In the genomic region with DNA sequence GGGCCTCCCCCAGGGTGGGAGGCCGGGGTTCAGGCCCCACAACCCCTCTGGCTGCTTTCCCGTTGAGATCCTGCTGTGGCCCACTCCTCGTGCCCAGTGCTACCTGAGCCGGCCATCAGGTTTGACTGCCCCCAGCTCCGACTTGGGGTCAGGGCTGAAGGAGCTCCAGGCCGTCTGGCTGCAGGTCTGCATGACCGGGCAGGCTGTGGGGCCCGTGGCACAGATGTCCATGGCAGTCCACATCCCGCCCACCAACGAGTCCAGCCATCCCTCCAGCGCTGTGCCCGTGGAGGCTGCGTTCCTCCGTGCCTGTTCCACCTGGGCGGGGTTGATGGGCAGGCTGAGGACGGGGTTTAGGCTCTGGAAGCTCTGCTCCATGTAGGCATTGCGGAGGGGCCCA, we compare ENCODE assay signal across 36 cellular contexts.
"Had no signal": no experiment of that assay in that cellular context is flagged by ENCODE, and none has a peak within 500 bp of the region (broad histone marks: within the 10 kb centered on the region; RNA-seq: fewer than 3 reads in every experiment).

No MANE protein-coding gene starts in this region.

- H3K4me1 ChIP-seq: adrenal gland, body of pancreas, breast epithelium had no signal

- DNase-seq: activated B cell treated with CpG ODN at 0.5 μM for 24 hours; activated CD4-positive, alpha-beta memory T cell treated with anti-CD3 and anti-CD28 coated beads for 36 hours; activated CD4-positive, alpha-beta T cell treated with anti-CD3 and anti-CD28 coated beads for 4 hours; activated CD4-positive, alpha-beta T cell treated with anti-CD3 and anti-CD28 coated beads, Interleukin-2, amount 10 ng/mL, durations not matched to agents 24 days and 14 days; activated CD4-positive, alpha-beta T cell treated with anti-CD3 and anti-CD28 coated beads, Interleukin-2, amount 50 U/mL, for 1 hour; activated CD4-positive, alpha-beta T cell treated with anti-CD3 and anti-CD28 coated beads, Interleukin-2, amount 50 U/mL, for 4 hours; activated CD4-positive, CD25-positive, alpha-beta regulatory T cell treated with anti-CD3 and anti-CD28 coated beads, Interleukin-2, amount 50 U/mL, for 72 hours; activated CD8-positive, alpha-beta memory T cell treated with anti-CD3 and anti-CD28 coated beads, Interleukin-2, amount 50 U/mL, for 4 hours; activated CD8-positive, alpha-beta T cell treated with anti-CD3 and anti-CD28 coated beads for 36 hours; activated effector memory CD4-positive, alpha-beta T cell treated with anti-CD3 and anti-CD28 coated beads, Interleukin-2, amount 50 U/mL, for 16 hours; activated gamma-delta T cell treated with Interleukin-2 at 50 U/mL for 16 hours; activated naive CD4-positive, alpha-beta T cell; activated naive CD4-positive, alpha-beta T cell treated with anti-CD3 and anti-CD28 coated beads for 36 hours; activated naive CD4-positive, alpha-beta T cell treated with anti-CD3 and anti-CD28 coated beads, Interleukin-2, amount 50 U/mL, for 16 hours; activated naive CD8-positive, alpha-beta T cell treated with anti-CD3 and anti-CD28 coated beads for 36 hours; activated T-cell treated with anti-CD3 and anti-CD28 coated beads for 4 hours; activated T-cell treated with anti-CD3 and anti-CD28 coated beads, Interleukin-2, amount 50 U/mL, for 1 hour; activated T-cell treated with anti-CD3 and anti-CD28 coated beads, Interleukin-2, amount 50 U/mL, for 4 hours; activated T-cell treated with anti-CD3 and anti-CD28 coated beads, Interleukin-2, amount 50 U/mL, for 72 hours; adrenal gland; amniotic stem cell; aorta; body of pancreas; brain microvascular endothelial cell; central memory CD4-positive, alpha-beta T cell; T-helper 2 cell; T-helper 9 cell had no signal

- H3K4me3 ChIP-seq: adrenal gland, body of pancreas, breast epithelium had no signal

- H3K36me3 Mint-ChIP-seq: activated CD4-positive, alpha-beta memory T cell treated with anti-CD3 and anti-CD28 coated beads for 36 hours had no signal

- H3K36me3 ChIP-seq: adrenal gland, brain microvascular endothelial cell, breast epithelium had no signal

- H3K4me1 Mint-ChIP-seq: activated T-helper 17 cell treated with anti-CD3 and anti-CD28 coated beads, Interleukin-2, amount 50 U/mL, for 72 hours had no signal

- H3K4me3 Mint-ChIP-seq: activated B cell treated with CpG ODN at 0.5 μM for 24 hours; activated CD4-positive, alpha-beta memory T cell treated with anti-CD3 and anti-CD28 coated beads for 36 hours; activated CD4-positive, alpha-beta T cell treated with anti-CD3 and anti-CD28 coated beads, Interleukin-2, amount 10 ng/mL, durations not matched to agents 24 days and 14 days; activated CD8-positive, alpha-beta T cell treated with anti-CD3 and anti-CD28 coated beads for 36 hours; activated naive CD4-positive, alpha-beta T cell treated with anti-CD3 and anti-CD28 coated beads for 36 hours; activated naive CD8-positive, alpha-beta T cell treated with anti-CD3 and anti-CD28 coated beads for 36 hours; activated T-cell treated with anti-CD3 and anti-CD28 coated beads, Interleukin-2, amount 50 U/mL, for 4 hours; activated T-cell treated with anti-CD3 and anti-CD28 coated beads, Interleukin-2, amount 50 U/mL, for 72 hours; activated T-helper 1 cell treated with anti-CD3 and anti-CD28 coated beads, Interleukin-12 subunit alpha, Interleukin-12 subunit beta, Interleukin-2, Interleukin-4 antibody, amounts not matched to agents 30 ng/mL and 10 ng/mL and 1 ng/mL, durations not matched to agents 14 hours and 24 hours and 36 hours; activated T-helper 17 cell treated with anti-CD3 and anti-CD28 coated beads, Interleukin-2, amount 50 U/mL, for 72 hours; T-helper 1 cell treated with Interleukin-12 subunit alpha and Interleukin-12 subunit beta and Interleukin-4 antibody, amounts not matched to agents 30 μg/mL and 1 μg/mL, for 36 hours; T-helper 2 cell treated with Interferon-gamma antibody and Interleukin-4, amounts not matched to agents 5 μg/mL and 100 μg/mL, for 36 hours had no signal

- H3K27me3 Mint-ChIP-seq: activated B cell treated with CpG ODN at 0.5 μM for 24 hours; activated CD4-positive, alpha-beta memory T cell treated with anti-CD3 and anti-CD28 coated beads for 36 hours; activated CD4-positive, alpha-beta T cell treated with anti-CD3 and anti-CD28 coated beads, Interleukin-2, amount 10 ng/mL, durations not matched to agents 24 days and 14 days; activated CD8-positive, alpha-beta T cell treated with anti-CD3 and anti-CD28 coated beads for 36 hours; activated naive CD8-positive, alpha-beta T cell treated with anti-CD3 and anti-CD28 coated beads for 36 hours; activated T-helper 17 cell treated with anti-CD3 and anti-CD28 coated beads, Interleukin-2, amount 50 U/mL, for 72 hours had no signal

- FAIRE-seq: astrocyte, TTC549 had no signal

- H3K27me3 ChIP-seq: adrenal gland, body of pancreas, brain microvascular endothelial cell, breast epithelium had no signal

- H3K27ac ChIP-seq: adrenal gland, body of pancreas, brain microvascular endothelial cell, breast epithelium, VCaP had no signal

- H3K9me3 Mint-ChIP-seq: activated B cell treated with CpG ODN at 0.5 μM for 24 hours; activated CD4-positive, alpha-beta memory T cell treated with anti-CD3 and anti-CD28 coated beads for 36 hours; activated CD4-positive, alpha-beta T cell treated with anti-CD3 and anti-CD28 coated beads, Interleukin-2, amount 10 ng/mL, durations not matched to agents 24 days and 14 days; activated CD8-positive, alpha-beta T cell treated with anti-CD3 and anti-CD28 coated beads for 36 hours; activated naive CD4-positive, alpha-beta T cell treated with anti-CD3 and anti-CD28 coated beads for 36 hours; activated naive CD4-positive, alpha-beta T cell treated with anti-CD3 and anti-CD28 coated beads, Interleukin-2, amount 50 U/mL, for 72 hours; activated naive CD8-positive, alpha-beta T cell treated with anti-CD3 and anti-CD28 coated beads for 36 hours; activated T-cell treated with anti-CD3 and anti-CD28 coated beads, Interleukin-2, amount 50 U/mL, for 4 hours; activated T-cell treated with anti-CD3 and anti-CD28 coated beads, Interleukin-2, amount 50 U/mL, for 72 hours; activated T-helper 1 cell treated with anti-CD3 and anti-CD28 coated beads, Interleukin-12 subunit alpha, Interleukin-12 subunit beta, Interleukin-2, Interleukin-4 antibody, amounts not matched to agents 30 ng/mL and 10 ng/mL and 1 ng/mL, durations not matched to agents 14 hours and 24 hours and 36 hours; activated T-helper 17 cell treated with anti-CD3 and anti-CD28 coated beads, Interleukin-2, amount 50 U/mL, for 72 hours; T-helper 1 cell treated with Interleukin-12 subunit alpha and Interleukin-12 subunit beta and Interleukin-4 antibody, amounts not matched to agents 30 μg/mL and 1 μg/mL, for 36 hours; T-helper 2 cell treated with Interferon-gamma antibody and Interleukin-4, amounts not matched to agents 5 μg/mL and 100 μg/mL, for 36 hours had no signal

- ATAC-seq: activated CD8-positive, alpha-beta T cell treated with anti-CD3 and anti-CD28 coated beads for 36 hours; activated naive CD4-positive, alpha-beta T cell treated with anti-CD3 and anti-CD28 coated beads, Interleukin-2, amount 50 U/mL, for 72 hours; activated T-cell treated with anti-CD3 and anti-CD28 coated beads, Interleukin-2, amount 50 U/mL, for 4 hours; activated T-cell treated with anti-CD3 and anti-CD28 coated beads, Interleukin-2, amount 50 U/mL, for 72 hours; activated T-helper 17 cell treated with anti-CD3 and anti-CD28 coated beads, Interleukin-2, amount 50 U/mL, for 72 hours; body of pancreas had no signal

- H3K9me3 ChIP-seq: adrenal gland, body of pancreas, breast epithelium had no signal

- H3K27ac Mint-ChIP-seq: activated B cell treated with CpG ODN at 0.5 μM for 24 hours; activated CD4-positive, alpha-beta memory T cell treated with anti-CD3 and anti-CD28 coated beads for 36 hours; activated CD4-positive, alpha-beta T cell treated with anti-CD3 and anti-CD28 coated beads, Interleukin-2, amount 10 ng/mL, durations not matched to agents 24 days and 14 days; activated CD8-positive, alpha-beta T cell treated with anti-CD3 and anti-CD28 coated beads for 36 hours; activated naive CD8-positive, alpha-beta T cell treated with anti-CD3 and anti-CD28 coated beads for 36 hours; activated T-cell treated with anti-CD3 and anti-CD28 coated beads, Interleukin-2, amount 50 U/mL, for 72 hours; activated T-helper 17 cell treated with anti-CD3 and anti-CD28 coated beads, Interleukin-2, amount 50 U/mL, for 72 hours; T-helper 1 cell treated with Interleukin-12 subunit alpha and Interleukin-12 subunit beta and Interleukin-4 antibody, amounts not matched to agents 30 μg/mL and 1 μg/mL, for 36 hours; T-helper 2 cell treated with Interferon-gamma antibody and Interleukin-4, amounts not matched to agents 5 μg/mL and 100 μg/mL, for 36 hours had no signal
